11 cellular contexts compared by ENCODE assay signal in genomic region chr9:109781541-109782197, GRCh38. TPM values are rescaled to one million over a fixed set of nuclear protein-coding genes. Genes with fewer than 3 reads are reported as not detected.
A peak's percentile ranks its signal among the peaks of the same experiment; 100 is the strongest.
DNase-seq lines count a peak whose midpoint lies in the region; ATAC-seq and TF ChIP-seq lines count a peak whose summit lies in the region.
"Had no signal": no experiment of that assay in that cellular context is flagged by ENCODE, and none has a peak within 500 bp of the region (broad histone marks: within the 10 kb centered on the region; RNA-seq: fewer than 3 reads in every experiment).

No MANE protein-coding gene starts in this region.

- H3F3A ChIP-seq in PC-9 (ENCODE audit: insufficient read depth, low read depth): no peaks in the 10 kb centered on the region

- peaks cover 3% of the 10 kb centered on the region for H3K27me3 Mint-ChIP-seq in nephron progenitor cell (ENCODE audit: low read depth, poor library complexity)
- H3K27me3 Mint-ChIP-seq in activated CD8-positive, alpha-beta memory T cell treated with anti-CD3 and anti-CD28 coated beads, Interleukin-2, amount 10 ng/mL, durations not matched to agents 7 days and 5 days: peaks cover 33% of the 10 kb centered on the region

- peaks cover 4% of the 10 kb centered on the region for H3K9me3 Mint-ChIP-seq in nephron progenitor cell
- H3K9me3 Mint-ChIP-seq in activated CD8-positive, alpha-beta memory T cell treated with anti-CD3 and anti-CD28 coated beads, Interleukin-2, amount 10 ng/mL, durations not matched to agents 7 days and 5 days (ENCODE audit: low read depth): no peaks in the 10 kb centered on the region

- no TSS peak for BruUV-seq in PC-9 (replicated peaks; lab: Mats Ljungman, UMichigan)

- CTCF ChIA-PET in PC-9 (lab: Charles Lee): no interaction called here
- CTCF ChIA-PET in activated CD8-positive, alpha-beta memory T cell treated with anti-CD3 and anti-CD28 coated beads, Interleukin-2, amount 10 ng/mL, durations not matched to agents 7 days and 5 days (lab: Charles Lee): no interaction called here

- no peak overlapping the region for H3K27ac Mint-ChIP-seq in nephron progenitor cell
- H3K27ac Mint-ChIP-seq in activated CD8-positive, alpha-beta memory T cell treated with anti-CD3 and anti-CD28 coated beads, Interleukin-2, amount 10 ng/mL, durations not matched to agents 7 days and 5 days: no peak overlapping the region

- POLR2A ChIA-PET in PC-9 (lab: Charles Lee; ENCODE audit: unreplicated experiment): no interaction called here

- H3K79me2 ChIP-seq in PC-9 (ENCODE audit: low read depth): peaks cover 15% of the 10 kb centered on the region; the same call in 1 of the 2 replicates

- no peak for DNase-seq in AG09309 (ENCODE audit: low read depth)
- DNase-seq in PC-9: no peak
- DNase-seq in fibroblast of peridontal ligament (ENCODE audit: extremely low read depth): peak; percentile 11
- no peak for DNase-seq in nephron progenitor cell
- no peak for DNase-seq in stimulated activated CD4-positive, alpha-beta T cell treated with anti-CD3 and anti-CD28 coated beads, Interleukin-12 subunit alpha, Interleukin-12 subunit beta, amount 100 ng/mL, for 4 hours
- no peak for DNase-seq in kidney glomerular epithelial cell (lab: John Stamatoyannopoulos, UW)
- no peak for DNase-seq in activated CD8-positive, alpha-beta memory T cell treated with anti-CD3 and anti-CD28 coated beads, Interleukin-2, amount 10 ng/mL, durations not matched to agents 7 days and 5 days
- DNase-seq: BE2C, cerebellar nuclear complex, NCI-H2081 treated with DMSO at 0.1 percent for 48 hours had no signal

- H3K9me3 ChIP-seq in PC-9 (ENCODE audit: insufficient read depth, low read depth): no peaks in the 10 kb centered on the region
- H3K9me3 ChIP-seq: BE2C had no signal

- no peaks in the 10 kb centered on the region for H3K27me3 ChIP-seq in PC-9 (ENCODE audit: insufficient read depth, low read depth)

- no peaks in the 10 kb centered on the region for H3K36me3 ChIP-seq in PC-9 (ENCODE audit: low read depth)
- H3K36me3 ChIP-seq: BE2C had no signal

- peaks cover 23% of the 10 kb centered on the region for H3K4me1 Mint-ChIP-seq in nephron progenitor cell
- H3K4me1 Mint-ChIP-seq in activated CD8-positive, alpha-beta memory T cell treated with anti-CD3 and anti-CD28 coated beads, Interleukin-2, amount 10 ng/mL, durations not matched to agents 7 days and 5 days: no peaks in the 10 kb centered on the region

- H3K4me1 ChIP-seq in PC-9 (replicated peaks; ENCODE audit: insufficient read depth): peaks cover 11% of the 10 kb centered on the region
- H3K4me1 ChIP-seq: BE2C had no signal

- H4K20me1 ChIP-seq in PC-9 (ENCODE audit: insufficient read depth): no peaks in the 10 kb centered on the region

- H3K9me2 ChIP-seq in PC-9 (ENCODE audit: insufficient read depth): no peaks in the 10 kb centered on the region

- H3K4me3 ChIP-seq in AG09309 (ENCODE audit: control insufficient read depth, low read depth, low read length) (peak overlapping the region; percentile 17), PC-9 (peak overlapping the region; percentile 89)

- peak overlapping the region; percentile 92 for H3K4me3 Mint-ChIP-seq in nephron progenitor cell
- no peak overlapping the region for H3K4me3 Mint-ChIP-seq in activated CD8-positive, alpha-beta memory T cell treated with anti-CD3 and anti-CD28 coated beads, Interleukin-2, amount 10 ng/mL, durations not matched to agents 7 days and 5 days

- no peak overlapping the region for H3K27ac ChIP-seq in PC-9

- ATAC-seq in activated CD8-positive, alpha-beta memory T cell treated with anti-CD3 and anti-CD28 coated beads, Interleukin-2, amount 10 ng/mL, durations not matched to agents 7 days and 5 days: no peak
- ATAC-seq in GM18868 (IDR thresholded peaks at IDR 0.05; ENCODE audit: unreplicated experiment): no peak

- no peak overlapping the region for H2AFZ ChIP-seq in PC-9

- intact Hi-C loops in PC-9 (cut with micrococcal nuclease; ENCODE audit: unreplicated experiment): loop anchor here (5.0 kb wide), 1 partner anchor 36 kb away; no protein-coding TSS in a partner anchor

- TF ChIP-seq CTCF in AG09309 (IDR thresholded peaks at IDR 0.05; ENCODE audit: control insufficient read depth, insufficient read depth, low read depth, low read length, missing control alignments) (no peak), PC-9 (conservative IDR thresholded peaks at IDR 0.05) (no peak), nephron progenitor cell (IDR thresholded peaks at IDR 0.05) (no peak)

- peak overlapping the region; percentile 89 for H3K4me2 ChIP-seq in PC-9

- peaks cover 23% of the 10 kb centered on the region for H3K36me3 Mint-ChIP-seq in nephron progenitor cell (ENCODE audit: low read depth)
- no peaks in the 10 kb centered on the region for H3K36me3 Mint-ChIP-seq in activated CD8-positive, alpha-beta memory T cell treated with anti-CD3 and anti-CD28 coated beads, Interleukin-2, amount 10 ng/mL, durations not matched to agents 7 days and 5 days

RNA-seq across cellular contexts. Expression of gene PALM2AKAP2, which starts 1.7 kb away (rescaled TPM):
- 2.1 and 3.1 TPM in 2 replicates for total RNA-seq in PC-9 (2021)
- not detected for total RNA-seq in activated CD8-positive, alpha-beta memory T cell treated with anti-CD3 and anti-CD28 coated beads, Interleukin-2, amount 10 ng/mL, durations not matched to agents 7 days and 5 days
